In genomic region chr1:85144351-85144750, GRCh38 we compare ENCODE assay signal across 18 cellular contexts.
"Had no signal": no experiment of that assay in that cellular context is flagged by ENCODE, and none has a peak within 500 bp of the region (broad histone marks: within the 10 kb centered on the region; RNA-seq: fewer than 3 reads in every experiment).

No MANE protein-coding gene starts in this region.

- H3K4me1 ChIP-seq: gastrocnemius medialis, parathyroid adenoma, right atrium auricular region, tibial nerve had no signal

- H3K4me1 Mint-ChIP-seq: neural crest cell had no signal

- H3K9ac ChIP-seq: parathyroid adenoma had no signal

- H3K27ac Mint-ChIP-seq: activated naive CD4-positive, alpha-beta T cell treated with anti-CD3 and anti-CD28 coated beads, Interleukin-2, amount 50 U/mL, for 72 hours; dendritic cell treated with granulocyte-macrophage colony-stimulating factor and Interleukin-4, amounts not matched to agents 40 ng/mL and 50 ng/mL, for 4 days; effector memory CD8-positive, alpha-beta T cell; stimulated activated naive B cell treated with anti-CD40 and anti-IgM and Interleukin-4, amounts not matched to agents 10 μg/mL and 1 μg/mL and 100 μg/mL, for 72 hours; T-helper 17 cell had no signal

- H3K9me3 Mint-ChIP-seq: activated naive CD4-positive, alpha-beta T cell treated with anti-CD3 and anti-CD28 coated beads, Interleukin-2, amount 50 U/mL, for 72 hours; dendritic cell treated with granulocyte-macrophage colony-stimulating factor and Interleukin-4, amounts not matched to agents 40 ng/mL and 50 ng/mL, for 4 days; effector memory CD8-positive, alpha-beta T cell had no signal

- H2AFZ ChIP-seq: parathyroid adenoma had no signal

- H3K27me3 ChIP-seq: body of pancreas, gastrocnemius medialis, heart right ventricle, right atrium auricular region, tibial nerve had no signal

- ATAC-seq: activated naive CD4-positive, alpha-beta T cell treated with anti-CD3 and anti-CD28 coated beads, Interleukin-2, amount 50 U/mL, for 72 hours; body of pancreas; effector memory CD8-positive, alpha-beta T cell; gastrocnemius medialis; heart right ventricle; stimulated activated naive B cell treated with anti-CD40 and anti-IgM and Interleukin-4, amounts not matched to agents 10 μg/mL and 1 μg/mL and 100 μg/mL, for 72 hours; T-helper 17 cell had no signal

- H3K27me3 Mint-ChIP-seq: dendritic cell treated with granulocyte-macrophage colony-stimulating factor and Interleukin-4, amounts not matched to agents 40 ng/mL and 50 ng/mL, for 4 days; effector memory CD8-positive, alpha-beta T cell; T-helper 17 cell had no signal

- H3K9me3 ChIP-seq: body of pancreas, gastrocnemius medialis, heart right ventricle, right atrium auricular region, tibial nerve had no signal

- DNase-seq: activated CD4-positive, alpha-beta T cell treated with anti-CD3 and anti-CD28 coated beads, Interleukin-2, amount 50 U/mL, for 1 hour; activated effector memory CD4-positive, alpha-beta T cell treated with Interleukin-2 at 50 U/mL for 16 hours; activated T-cell treated with anti-CD3 and anti-CD28 coated beads for 4 hours; amniotic stem cell; effector memory CD8-positive, alpha-beta T cell; gastrocnemius medialis; heart right ventricle; stimulated activated CD4-positive, alpha-beta T cell treated with anti-CD3 and anti-CD28 coated beads, Interleukin-1b, Interleukin-23, amount 100 ng/mL, for 48 hours; stimulated activated naive B cell treated with anti-CD40 and anti-IgM and Interleukin-4, amounts not matched to agents 10 μg/mL and 1 μg/mL and 100 μg/mL, for 72 hours; T-helper 17 cell had no signal

- H3K27ac ChIP-seq: epithelial cell of prostate, gastrocnemius medialis, parathyroid adenoma, tibial nerve had no signal

- H3K79me2 ChIP-seq: parathyroid adenoma had no signal

- H3K4me3 Mint-ChIP-seq: dendritic cell treated with granulocyte-macrophage colony-stimulating factor and Interleukin-4, amounts not matched to agents 40 ng/mL and 50 ng/mL, for 4 days; effector memory CD8-positive, alpha-beta T cell; neural crest cell; stimulated activated naive B cell treated with anti-CD40 and anti-IgM and Interleukin-4, amounts not matched to agents 10 μg/mL and 1 μg/mL and 100 μg/mL, for 72 hours; T-helper 17 cell had no signal

- H3K36me3 Mint-ChIP-seq: activated naive CD4-positive, alpha-beta T cell treated with anti-CD3 and anti-CD28 coated beads, Interleukin-2, amount 50 U/mL, for 72 hours; stimulated activated naive B cell treated with anti-CD40 and anti-IgM and Interleukin-4, amounts not matched to agents 10 μg/mL and 1 μg/mL and 100 μg/mL, for 72 hours had no signal

- H3K36me3 ChIP-seq: gastrocnemius medialis, heart right ventricle, right atrium auricular region, tibial nerve had no signal

- H3K4me3 ChIP-seq: body of pancreas, gastrocnemius medialis, right atrium auricular region, tibial nerve had no signal
